Comparison of ENCODE assay signal across 8 cellular contexts in genomic region chr2:231124833-231125232, GRCh38. TPM values are rescaled to one million over a fixed set of nuclear protein-coding genes. Genes with fewer than 3 reads are reported as not detected.
DNase-seq lines count a peak whose midpoint lies in the region; ATAC-seq and TF ChIP-seq lines count a peak whose summit lies in the region.

Gene HTR2B (minus strand): TSS chr2:231125042. CDS start chr2:231123764, 1,278 bp downstream.

- DNase-seq in AG04450 (ENCODE audit: low read depth, low spot score), result no peak
- peak; percentile 21 for DNase-seq in HCEC 1CT
- DNase-seq in brain microvascular endothelial cell, result no peak
- peak; percentile 60 to 65 for DNase-seq in lung microvascular endothelial cell (ENCODE audit: low read depth in 2 of 2)
- DNase-seq in KBM-7, result no peak
- DNase-seq in ecto neural progenitor cell (ENCODE audit: low spot score), result no peak
- DNase-seq in AG20443 (ENCODE audit: low spot score), result no peak

- TF ChIP-seq CTCF in AG04450 (IDR thresholded peaks at IDR 0.05; ENCODE audit: low read depth, low read length), result no peak
- TF ChIP-seq CTCF in brain microvascular endothelial cell (IDR thresholded peaks at IDR 0.05; ENCODE audit: low read depth, low read length, missing control alignments), result no peak

- H3K4me3 ChIP-seq in AG04450 (ENCODE audit: low read depth, low read length) (peak within 1 kb of the TSS; percentile 7; the same call in 1 of the 2 replicates), brain microvascular endothelial cell (ENCODE audit: low read depth, low read length) (no peak within 1 kb of the TSS)

- POLR2A ChIA-PET in AG04450 (lab: Yijun Ruan, JAX), result no interaction called here

- ATAC-seq in HG03135 (IDR thresholded peaks at IDR 0.05; ENCODE audit: unreplicated experiment), result no peak

- CTCF ChIA-PET in AG04450 (lab: Charles Lee), result interaction anchor here (0.8 to 1.8 kb wide), 3 partner anchors 20 to 102 kb away, joined by 5 to 7 read pairs (median 5); no protein-coding TSS in a partner anchor

- H3K36me3 ChIP-seq in brain microvascular endothelial cell (replicated peaks), result no peaks in the 10 kb centered on the region

- no peaks in the 10 kb centered on the region for H3K9me3 ChIP-seq in AG04450 (ENCODE audit: control insufficient read depth, insufficient read depth, low read length)

- H3K27me3 ChIP-seq in AG04450 (ENCODE audit: control insufficient read depth, insufficient read depth, low read length) (no peaks in the 10 kb centered on the region), brain microvascular endothelial cell (replicated peaks) (no peaks in the 10 kb centered on the region)

- in situ Hi-C loops in brain microvascular endothelial cell (cut with HindIII; ENCODE audit: low pct_ligation_motif_present, low sequenced_read_pairs), result no loop called here
- in situ Hi-C loops in KBM-7 (cut with MboI; ENCODE audit: low pct_unique_long_range_greater_than_20kb, low sequenced_read_pairs), result no loop called here

- no peak within 1 kb of the TSS for H3K27ac ChIP-seq in AG04450 (ENCODE audit: low read depth, low read length)
- H3K27ac ChIP-seq in brain microvascular endothelial cell, result peak within 1 kb of the TSS; percentile 11

RNA-seq across cellular contexts. Expression of gene HTR2B, which starts in this region (rescaled TPM):
- 1.2 TPM in 2 replicates for polyA plus RNA-seq in AG04450 (2011; rRNA removed)
- 0.41 and 1.2 TPM in 2 replicates for polyA minus RNA-seq in AG04450 (2011; rRNA and poly(A)+ RNA removed)
- 2.0 and 3.0 TPM in 2 replicates for total RNA-seq in lung microvascular endothelial cell

Comparison
In these comparisons a context has a peak if more than half of its experiments do, and no peak if none do; other contexts are left out.
1. DNase-seq: peak in HCEC 1CT (single experiment) and lung microvascular endothelial cell (2 of 2); none in AG04450 (single experiment), brain microvascular endothelial cell (single experiment), KBM-7 (single experiment), ecto neural progenitor cell (single experiment) and AG20443 (single experiment).